ENCODE assay signal across 8 cellular contexts in genomic region chr2:28390241-28390856, GRCh38. TPM values are rescaled to one million over a fixed set of nuclear protein-coding genes. Genes with fewer than 3 reads are reported as not detected.
DNase-seq lines count a peak whose midpoint lies in the region; ATAC-seq and TF ChIP-seq lines count a peak whose summit lies in the region.

No MANE protein-coding gene starts in this region.

- H3K4me3 ChIP-seq in NT2/D1 (ENCODE audit: insufficient read length, low read depth), result peak overlapping the region; percentile 58
- peak overlapping the region; percentile 77 for H3K4me3 ChIP-seq in epithelial cell of proximal tubule (ENCODE audit: low read depth, low read length)

- peaks cover 5% of the 10 kb centered on the region for H3K36me3 ChIP-seq in NT2/D1 (ENCODE audit: insufficient read depth, insufficient read length, low read length)

- DNase-seq in DMS 273 treated with DMSO at 0.1 percent for 48 hours (lab: John Stamatoyannopoulos, UW), result peak; percentile 69
- DNase-seq in NT2/D1 (ENCODE audit: low read depth, low spot score), result no peak
- peak; percentile 93 for DNase-seq in activated T-cell treated with anti-CD3 and anti-CD28 coated beads for 48 hours (ENCODE audit: low read depth)
- no peak for DNase-seq in epithelial cell of proximal tubule (ENCODE audit: low read depth)
- DNase-seq in mucosa of gallbladder (ENCODE audit: low spot score), result peak; percentile 86
- peak; percentile 87 for DNase-seq in stimulated activated CD8-positive, alpha-beta memory T cell treated with anti-CD3 and anti-CD28 coated beads, Interleukin-4, amount 100 ng/mL, for 24 hours (ENCODE audit: low read depth)

- ATAC-seq in HG02588 (IDR thresholded peaks at IDR 0.05; ENCODE audit: unreplicated experiment) (peak; percentile 22), GM18498 (IDR thresholded peaks at IDR 0.05; ENCODE audit: unreplicated experiment) (no peak)

- peak overlapping the region; percentile 85 for H3K9ac ChIP-seq in NT2/D1 (ENCODE audit: insufficient read length, low read depth)

- no peaks in the 10 kb centered on the region for H3K9me3 ChIP-seq in NT2/D1 (ENCODE audit: insufficient read depth, low read length)

- TF ChIP-seq CTCF in epithelial cell of proximal tubule (conservative IDR thresholded peaks at IDR 0.05; ENCODE audit: low read depth, low read length), result peak; percentile 6

- peaks cover 32% of the 10 kb centered on the region for H3K27me3 ChIP-seq in NT2/D1 (ENCODE audit: insufficient read depth, insufficient read length)

- H3K4me1 ChIP-seq in NT2/D1 (ENCODE audit: insufficient read depth, insufficient read length), result peaks cover 13% of the 10 kb centered on the region

RNA-seq across cellular contexts. Expression of gene FOSL2, which starts 2.3 kb away (rescaled TPM):
- total RNA-seq in epithelial cell of proximal tubule, result 91.8 and 103 TPM in 2 replicates
- 162 TPM for total RNA-seq in mucosa of gallbladder

Comparison
In these comparisons a context has a peak if more than half of its experiments do, and no peak if none do; other contexts are left out.
1. DNase-seq: peak in DMS 273 treated with DMSO at 0.1 percent for 48 hours (single experiment), activated T-cell treated with anti-CD3 and anti-CD28 coated beads for 48 hours (single experiment), mucosa of gallbladder (single experiment) and stimulated activated CD8-positive, alpha-beta memory T cell treated with anti-CD3 and anti-CD28 coated beads, Interleukin-4, amount 100 ng/mL, for 24 hours (single experiment); none in NT2/D1 (single experiment) and epithelial cell of proximal tubule (single experiment).